Comparison of ENCODE assay signal across 8 cellular contexts in the genomic region with DNA sequence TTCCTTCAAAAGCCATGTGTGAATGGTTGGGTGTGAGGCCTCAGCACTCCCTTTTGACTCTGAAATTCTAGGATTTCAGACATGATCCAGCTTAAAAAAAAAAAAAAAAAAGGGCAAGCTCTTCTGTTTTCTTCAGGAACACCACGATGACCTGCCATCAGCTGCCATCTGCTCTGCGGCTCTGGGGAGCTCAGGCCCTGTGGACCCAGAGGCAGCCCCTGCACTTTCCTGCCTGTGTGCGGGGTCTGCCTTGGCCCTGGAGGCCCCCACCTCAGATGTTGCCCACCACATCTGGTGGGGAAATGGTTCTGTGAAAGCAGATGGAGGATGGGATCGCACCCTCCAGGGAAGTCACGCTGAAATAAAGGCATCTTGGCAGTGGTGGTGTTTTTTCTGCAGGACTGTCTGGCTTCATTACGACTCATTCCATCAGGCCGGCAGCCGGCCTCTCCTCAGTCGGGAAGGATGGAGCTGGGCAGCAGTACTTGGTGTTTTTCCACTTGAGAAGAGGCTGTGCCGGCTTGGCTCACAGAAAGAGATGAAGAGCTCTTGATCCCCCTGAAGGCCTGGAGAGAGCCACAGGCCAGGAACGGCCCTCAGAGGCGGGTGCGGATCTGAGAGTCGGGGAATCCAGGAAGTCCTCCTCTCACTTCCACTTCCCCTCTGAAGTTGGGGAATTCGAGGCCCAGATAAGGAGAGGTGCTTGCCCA.
DNase-seq lines count a peak whose midpoint lies in the region; ATAC-seq and TF ChIP-seq lines count a peak whose summit lies in the region.
"Had no signal": no experiment of that assay in that cellular context is flagged by ENCODE, and none has a peak within 500 bp of the region (broad histone marks: within the 10 kb centered on the region; RNA-seq: fewer than 3 reads in every experiment).

No MANE protein-coding gene starts in this region.

- no peak overlapping the region for H3K27ac Mint-ChIP-seq in activated naive CD8-positive, alpha-beta T cell treated with anti-CD3 and anti-CD28 coated beads for 36 hours
- H3K27ac Mint-ChIP-seq: activated T-helper 17 cell treated with anti-CD3 and anti-CD28 coated beads, Interleukin-2, amount 50 U/mL, for 72 hours had no signal

- no peaks in the 10 kb centered on the region for H3K27me3 ChIP-seq in lung (ENCODE audit: control insufficient read depth, insufficient read depth)
- no peaks in the 10 kb centered on the region for H3K27me3 ChIP-seq in transverse colon

- 37 to 72% methylated on average over 15 of the region's 15 CpGs for WGBS in lung, 2 donors
- WGBS in transverse colon (ENCODE audit: low coverage in 1 of 2), 2 donors, result 75 to 77% methylated on average over 7 to 15 of the region's 15 CpGs

- no peak overlapping the region for H3K4me3 Mint-ChIP-seq in activated naive CD8-positive, alpha-beta T cell treated with anti-CD3 and anti-CD28 coated beads for 36 hours
- H3K4me3 Mint-ChIP-seq: activated T-helper 17 cell treated with anti-CD3 and anti-CD28 coated beads, Interleukin-2, amount 50 U/mL, for 72 hours had no signal

- peak overlapping the region; percentile 74 to 86 for H3K27ac ChIP-seq in coronary artery
- H3K27ac ChIP-seq in lung (ENCODE audit: low read depth in 1 of 2, low read length in 1 of 2), result peak overlapping the region; percentile 21 to 84
- H3K27ac ChIP-seq in transverse colon, result peak overlapping the region; percentile 68 to 85 (median 76)

- H3K9me3 Mint-ChIP-seq in activated naive CD8-positive, alpha-beta T cell treated with anti-CD3 and anti-CD28 coated beads for 36 hours, result no peaks in the 10 kb centered on the region
- H3K9me3 Mint-ChIP-seq: activated T-helper 17 cell treated with anti-CD3 and anti-CD28 coated beads, Interleukin-2, amount 50 U/mL, for 72 hours had no signal

- no peaks in the 10 kb centered on the region for H3K36me3 Mint-ChIP-seq in activated naive CD8-positive, alpha-beta T cell treated with anti-CD3 and anti-CD28 coated beads for 36 hours

- TF ChIP-seq EP300 in transverse colon (IDR thresholded peaks at IDR 0.05; ENCODE audit: low read depth), result no peak

- TF ChIP-seq CTCF in coronary artery (IDR thresholded peaks at IDR 0.05), result no peak
- no peak for TF ChIP-seq CTCF in lung (IDR thresholded peaks at IDR 0.05; ENCODE audit: control extremely low read depth, extremely low read depth)
- TF ChIP-seq CTCF in transverse colon (IDR thresholded peaks at IDR 0.05), result no peak

- ATAC-seq in lung (ENCODE audit: insufficient read depth, low FRiP score), result peak; percentile 20
- ATAC-seq: activated T-helper 17 cell treated with anti-CD3 and anti-CD28 coated beads, Interleukin-2, amount 50 U/mL, for 72 hours had no signal

- no peaks in the 10 kb centered on the region for H3K9me3 ChIP-seq in lung (ENCODE audit: control insufficient read depth in 2 of 2, insufficient read depth in 1 of 2, low read length in 1 of 2)
- no peaks in the 10 kb centered on the region for H3K9me3 ChIP-seq in transverse colon

- intact Hi-C loops in transverse colon (cut with DNase I; ENCODE audit: low total_unique reads), result no loop called here

- in situ Hi-C loops in transverse colon (cut with MboI; ENCODE audit: low pct_ligation_motif_present in 1 of 4, low pct_unique_long_range_greater_than_20kb in 1 of 4, low sequenced_read_pairs in 3 of 4), result no loop called here

- no peaks in the 10 kb centered on the region for H3K27me3 Mint-ChIP-seq in activated naive CD8-positive, alpha-beta T cell treated with anti-CD3 and anti-CD28 coated beads for 36 hours
- H3K27me3 Mint-ChIP-seq: activated T-helper 17 cell treated with anti-CD3 and anti-CD28 coated beads, Interleukin-2, amount 50 U/mL, for 72 hours had no signal

- DNase-seq in NCI-H226 (peak; percentile 92), coronary artery (ENCODE audit: low spot score) (no peak), lung (ENCODE audit: low spot score) (peak; percentile 83), transverse colon (no peak), NCI-H748 treated with DMSO at 0.1 percent for 48 hours (lab: John Stamatoyannopoulos, UW) (no peak), occipital lobe (lab: John Stamatoyannopoulos, UW) (no peak)
- DNase-seq in activated naive CD8-positive, alpha-beta T cell treated with anti-CD3 and anti-CD28 coated beads for 36 hours, result no peak

- H3K36me3 ChIP-seq in lung (ENCODE audit: control insufficient read depth in 2 of 2, insufficient read depth in 2 of 2, low read length in 2 of 2), result peaks cover 0 to 1% of the 10 kb centered on the region in 2 donors
- no peaks in the 10 kb centered on the region for H3K36me3 ChIP-seq in transverse colon

- H3K4me1 ChIP-seq in lung (ENCODE audit: control insufficient read depth in 2 of 2, insufficient read depth in 2 of 2, low read length in 2 of 2), result peaks cover 3 to 40% of the 10 kb centered on the region in 2 donors
- peaks cover 7 to 15% (median 11%) of the 10 kb centered on the region in 4 donors for H3K4me1 ChIP-seq in transverse colon

- H3K4me1 Mint-ChIP-seq in activated naive CD8-positive, alpha-beta T cell treated with anti-CD3 and anti-CD28 coated beads for 36 hours, result no peaks in the 10 kb centered on the region

- H3K4me3 ChIP-seq in coronary artery, result no peak overlapping the region
- H3K4me3 ChIP-seq in lung, result no peak overlapping the region
- no peak overlapping the region for H3K4me3 ChIP-seq in transverse colon

- TF ChIP-seq POLR2A in transverse colon (IDR thresholded peaks at IDR 0.05), result no peak

Comparison
In these comparisons a context has a peak if more than half of its experiments do, and no peak if none do; other contexts are left out.
1. DNase-seq: peak in NCI-H226 (single experiment) and lung (single experiment); none in coronary artery (single experiment), transverse colon (single experiment), NCI-H748 treated with DMSO at 0.1 percent for 48 hours (single experiment), activated naive CD8-positive, alpha-beta T cell treated with anti-CD3 and anti-CD28 coated beads for 36 hours (single experiment) and occipital lobe (single experiment).
2. Peak in every context shown above with its lines, with median percentiles within 50 percentile points of each other: H3K27ac ChIP-seq.